ENCODE assay signal across 11 cellular contexts in the genomic region with DNA sequence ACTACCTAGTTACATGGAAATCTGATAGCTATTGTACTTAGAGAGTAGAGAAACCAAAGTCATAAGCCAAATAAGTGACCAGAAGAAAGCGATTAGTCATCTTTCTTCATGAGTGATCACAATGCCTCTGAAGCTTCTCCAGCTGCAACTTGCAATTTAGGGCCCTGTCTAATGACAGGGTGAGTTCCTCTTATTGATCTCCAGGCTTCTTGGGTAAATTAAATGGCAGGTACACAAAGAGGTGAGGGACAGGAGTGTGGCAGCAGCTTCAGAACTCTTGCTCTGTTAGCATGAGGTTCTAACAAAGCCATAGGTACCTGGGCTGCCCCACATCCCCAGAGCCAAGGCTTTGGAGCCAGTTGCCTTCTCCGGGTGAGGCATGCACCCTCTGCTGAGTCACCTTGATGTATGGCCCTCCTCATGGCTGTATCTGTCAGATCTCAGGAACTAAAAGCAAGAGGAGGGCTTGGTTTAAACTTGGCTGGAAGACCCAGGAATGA.
A peak's percentile ranks its signal among the peaks of the same experiment; 100 is the strongest.
DNase-seq lines count a peak whose midpoint lies in the region; ATAC-seq lines count a peak whose summit lies in the region.
"Had no signal": no experiment of that assay in that cellular context is flagged by ENCODE, and none has a peak within 500 bp of the region (broad histone marks: within the 10 kb centered on the region; RNA-seq: fewer than 3 reads in every experiment).

No MANE protein-coding gene starts in this region.

- H2BK5ac ChIP-seq in mesendoderm (ENCODE audit: low read length), result no peak overlapping the region

- ATAC-seq in HG02852 (IDR thresholded peaks at IDR 0.05; ENCODE audit: unreplicated experiment), result peak; percentile 35

- H3K9ac ChIP-seq in mesendoderm (ENCODE audit: low read length), result no peak overlapping the region

- H3K23ac ChIP-seq in mesendoderm (ENCODE audit: low read length), result no peak overlapping the region

- H3K4me1 ChIP-seq in mesendoderm (ENCODE audit: control insufficient read depth, low read depth, low read length), result no peaks in the 10 kb centered on the region

- no peak overlapping the region for H4K5ac ChIP-seq in mesendoderm (ENCODE audit: low read length)

- no peak overlapping the region for H3K4me3 ChIP-seq in mesendoderm (ENCODE audit: low read length)
- H3K4me3 ChIP-seq: ovary had no signal

- H3K27ac ChIP-seq in mesendoderm (ENCODE audit: low read depth, low read length), result no peak overlapping the region
- H3K27ac ChIP-seq: 22Rv1, ovary had no signal

- no peak overlapping the region for H3K4ac ChIP-seq in mesendoderm (ENCODE audit: low read depth, low read length)

- DNase-seq in DMS53 (lab: John Stamatoyannopoulos, UW), result peak; percentile 12
- no peak for DNase-seq in DMS53 treated with DMSO at 0.1 percent for 48 hours (lab: John Stamatoyannopoulos, UW; ENCODE audit: unreplicated experiment)
- peak; percentile 67 for DNase-seq in NCI-H2227 treated with DMSO at 0.1 percent for 48 hours (lab: John Stamatoyannopoulos, UW)
- no peak for DNase-seq in mesendoderm
- no peak for DNase-seq in NCI-H2029 (lab: John Stamatoyannopoulos, UW)
- DNase-seq in NCI-H2081 treated with DMSO at 0.1 percent for 48 hours (lab: John Stamatoyannopoulos, UW), result no peak
- DNase-seq in stimulated activated CD8-positive, alpha-beta memory T cell treated with anti-CD3 and anti-CD28 coated beads, Interleukin-4, amount 100 ng/mL, for 48 hours, result no peak
- DNase-seq: NCI-H1105, ovary had no signal

- no peak overlapping the region for H2BK120ac ChIP-seq in mesendoderm (ENCODE audit: low read depth, low read length)

- H3K79me2 ChIP-seq in mesendoderm (ENCODE audit: control insufficient read depth, insufficient read depth, low read length), result no peaks in the 10 kb centered on the region

- no peaks in the 10 kb centered on the region for H3K27me3 ChIP-seq in mesendoderm (ENCODE audit: insufficient read depth, low read length, poor library complexity)
- H3K27me3 ChIP-seq: ovary had no signal

- H3K56ac ChIP-seq in mesendoderm (ENCODE audit: low read length), result no peak overlapping the region

- peak overlapping the region; percentile 40 for H3K18ac ChIP-seq in mesendoderm (ENCODE audit: low read length)

- H3K4me2 ChIP-seq in mesendoderm (ENCODE audit: low read length), result no peak overlapping the region

- H2BK15ac ChIP-seq in mesendoderm (replicated peaks; ENCODE audit: low read depth), result no peak overlapping the region

- no peak overlapping the region for H4K8ac ChIP-seq in mesendoderm (ENCODE audit: low read depth, low read length)

- WGBS in mesendoderm (ENCODE audit: extremely low coverage, insufficient coverage, low lambda C conversion rate), result no CpG with 5 or more reads among the region's 2 CpGs

- no peak overlapping the region for H2AK5ac ChIP-seq in mesendoderm (ENCODE audit: low read length)

- no peaks in the 10 kb centered on the region for H3K36me3 ChIP-seq in mesendoderm (ENCODE audit: control insufficient read depth, insufficient read depth, low read length)
- H3K36me3 ChIP-seq: ovary had no signal

- no peaks in the 10 kb centered on the region for H3K79me1 ChIP-seq in mesendoderm (ENCODE audit: low read length)

Comparison
In these comparisons a context has a peak if more than half of its experiments do, and no peak if none do; other contexts are left out.
1. DNase-seq: peak in DMS53 (single experiment) and NCI-H2227 treated with DMSO at 0.1 percent for 48 hours (single experiment); none in DMS53 treated with DMSO at 0.1 percent for 48 hours (single experiment), mesendoderm (single experiment), NCI-H2029 (single experiment), NCI-H2081 treated with DMSO at 0.1 percent for 48 hours (single experiment) and stimulated activated CD8-positive, alpha-beta memory T cell treated with anti-CD3 and anti-CD28 coated beads, Interleukin-4, amount 100 ng/mL, for 48 hours (single experiment).